Comparison of ENCODE assay signal across 9 cellular contexts in genomic region chr12:53223006-53223305, GRCh38. TPM values are rescaled to one million over a fixed set of nuclear protein-coding genes. Genes with fewer than 3 reads are reported as not detected.
DNase-seq lines count a peak whose midpoint lies in the region; ATAC-seq and TF ChIP-seq lines count a peak whose summit lies in the region.
"Had no signal": no experiment of that assay in that cellular context is flagged by ENCODE, and none has a peak within 500 bp of the region (broad histone marks: within the 10 kb centered on the region; RNA-seq: fewer than 3 reads in every experiment).

No MANE protein-coding gene starts in this region.

- H3K36me3 ChIP-seq in IMR-90 (ENCODE audit: control insufficient read depth, insufficient read depth, low read length), result peaks cover 4% of the 10 kb centered on the region; the same call in 1 of the 2 replicates
- peaks cover 6 to 21% (median 14%) of the 10 kb centered on the region in 4 donors for H3K36me3 ChIP-seq in stomach

- H4K91ac ChIP-seq in IMR-90 (ENCODE audit: insufficient read depth, low read depth, low read length), result peak overlapping the region; percentile 71

- no peak for DNase-seq in IMR-90
- no peak for DNase-seq in activated T-helper 2 cell treated with anti-CD3 and anti-CD28 coated beads, Interferon-gamma antibody, Interleukin-2, Interleukin-4, amounts not matched to agents 10 μg/mL and 5 μg/mL and 100 μg/mL, durations not matched to agents 14 hours and 24 hours and 36 hours (ENCODE audit: low spot score)
- peak; percentile 60 for DNase-seq in islet precursor cell
- no peak for DNase-seq in stomach
- no peak for DNase-seq in SKM-1 treated with dmso at 0.1 percent for 144 hours (lab: John Stamatoyannopoulos, UW; ENCODE audit: unreplicated experiment)
- no peak for DNase-seq in hepatic stellate cell (ENCODE audit: low spot score)
- DNase-seq: activated CD8-positive, alpha-beta memory T cell treated with anti-CD3 and anti-CD28 coated beads, Interleukin-2, amount 50 U/mL, for 48 hours had no signal

- no peaks in the 10 kb centered on the region for H3K9me3 Mint-ChIP-seq in activated T-helper 2 cell treated with anti-CD3 and anti-CD28 coated beads, Interferon-gamma antibody, Interleukin-2, Interleukin-4, amounts not matched to agents 10 μg/mL and 5 μg/mL and 100 μg/mL, durations not matched to agents 14 hours and 24 hours and 36 hours

- H2BK5ac ChIP-seq in IMR-90 (ENCODE audit: low read depth, low read length, poor library complexity, severe bottlenecking), result peak overlapping the region; percentile 98

- H3K79me1 ChIP-seq in IMR-90 (ENCODE audit: low read depth in 1 of 2, low read length in 2 of 2), result peaks cover 5 to 57% of the 10 kb centered on the region in 2 experiments; a peak in 3 of 4 replicates

- peaks cover 4% of the 10 kb centered on the region for H4K20me1 ChIP-seq in IMR-90 (ENCODE audit: insufficient read depth, low read length)

- H3K4me3 Mint-ChIP-seq in activated T-helper 2 cell treated with anti-CD3 and anti-CD28 coated beads, Interferon-gamma antibody, Interleukin-2, Interleukin-4, amounts not matched to agents 10 μg/mL and 5 μg/mL and 100 μg/mL, durations not matched to agents 14 hours and 24 hours and 36 hours (ENCODE audit: low read depth), result peak overlapping the region; percentile 64

- H4K5ac ChIP-seq in IMR-90 (ENCODE audit: low read depth, low read length), result peak overlapping the region; percentile 92

- ATAC-seq in IMR-90 (ENCODE audit: low read depth), result no peak
- no peak for ATAC-seq in GM18909 (IDR thresholded peaks at IDR 0.05; ENCODE audit: poor library complexity, unreplicated experiment)
- ATAC-seq: K562 had no signal

- peak overlapping the region; percentile 92 for H2AK5ac ChIP-seq in IMR-90 (ENCODE audit: low read depth, low read length)

- dilution Hi-C loops in IMR-90 (cut with HindIII; ENCODE audit: low sequenced_read_pairs, unreplicated experiment), result no loop called here

- H3K9me1 ChIP-seq in IMR-90 (ENCODE audit: insufficient read depth, low read length), result peaks cover 26% of the 10 kb centered on the region

- H2BK15ac ChIP-seq in IMR-90 (ENCODE audit: low read depth, low read length), result peak overlapping the region; percentile 39; the same call in 2 of the 3 replicates

- peaks cover 35% of the 10 kb centered on the region for H3K4me1 ChIP-seq in IMR-90 (ENCODE audit: control insufficient read depth, insufficient read depth, low read length)
- peaks cover 50 to 78% (median 70%) of the 10 kb centered on the region in 4 donors for H3K4me1 ChIP-seq in stomach

- H3K36me3 Mint-ChIP-seq in activated T-helper 2 cell treated with anti-CD3 and anti-CD28 coated beads, Interferon-gamma antibody, Interleukin-2, Interleukin-4, amounts not matched to agents 10 μg/mL and 5 μg/mL and 100 μg/mL, durations not matched to agents 14 hours and 24 hours and 36 hours (ENCODE audit: low read depth), result peaks cover 20% of the 10 kb centered on the region

- peak overlapping the region; percentile 80 for H2AFZ ChIP-seq in IMR-90 (replicated peaks; ENCODE audit: low read length, poor library complexity)

- H3K4ac ChIP-seq in IMR-90 (ENCODE audit: low read depth, low read length), result peak overlapping the region; percentile 94

- peak overlapping the region; percentile 62 for H3K9ac ChIP-seq in IMR-90 (ENCODE audit: low read depth, low read length)

- peak overlapping the region; percentile 90 for H2BK120ac ChIP-seq in IMR-90 (ENCODE audit: low read depth, low read length)

- H3K4me3 ChIP-seq in IMR-90 (ENCODE audit: insufficient read depth, low read depth, low read length), result no peak overlapping the region
- H3K4me3 ChIP-seq in stomach, result no peak overlapping the region
- H3K4me3 ChIP-seq: K562 had no signal

- H2BK20ac ChIP-seq in IMR-90 (ENCODE audit: low read depth, low read length), result peak overlapping the region; percentile 64

- H3K23ac ChIP-seq in IMR-90 (ENCODE audit: low read depth, low read length), result peak overlapping the region; percentile 95

- POLR2A ChIA-PET in IMR-90 (lab: Charles Lee; ENCODE audit: unreplicated experiment), result interaction anchor here (0.9 kb wide), 1 partner anchor 9 kb away, joined by 3 read pairs; no protein-coding TSS in a partner anchor

- H3K27me3 ChIP-seq in IMR-90 (ENCODE audit: control insufficient read depth, insufficient read depth, low read length) (no peaks in the 10 kb centered on the region), stomach (no peaks in the 10 kb centered on the region)

- TF ChIP-seq RAD21 in IMR-90 (IDR thresholded peaks at IDR 0.05; ENCODE audit: low read length), result no peak

- peak overlapping the region; percentile 42 for H3K27ac Mint-ChIP-seq in activated T-helper 2 cell treated with anti-CD3 and anti-CD28 coated beads, Interferon-gamma antibody, Interleukin-2, Interleukin-4, amounts not matched to agents 10 μg/mL and 5 μg/mL and 100 μg/mL, durations not matched to agents 14 hours and 24 hours and 36 hours

- H3K4me2 ChIP-seq in IMR-90 (ENCODE audit: low read depth, low read length), result peak overlapping the region; percentile 25; the same call in 1 of the 2 replicates

- H3K14ac ChIP-seq in IMR-90 (replicated peaks; ENCODE audit: low read depth, low read length), result peak overlapping the region; percentile 73

- H3K27me3 Mint-ChIP-seq in activated T-helper 2 cell treated with anti-CD3 and anti-CD28 coated beads, Interferon-gamma antibody, Interleukin-2, Interleukin-4, amounts not matched to agents 10 μg/mL and 5 μg/mL and 100 μg/mL, durations not matched to agents 14 hours and 24 hours and 36 hours (ENCODE audit: low read depth), result no peaks in the 10 kb centered on the region

- peaks cover 54% of the 10 kb centered on the region for H3K4me1 Mint-ChIP-seq in activated T-helper 2 cell treated with anti-CD3 and anti-CD28 coated beads, Interferon-gamma antibody, Interleukin-2, Interleukin-4, amounts not matched to agents 10 μg/mL and 5 μg/mL and 100 μg/mL, durations not matched to agents 14 hours and 24 hours and 36 hours (ENCODE audit: low read depth)

- TF ChIP-seq EP300 in stomach (IDR thresholded peaks at IDR 0.05), result no peak

- H3K9me3 ChIP-seq in IMR-90 (ENCODE audit: control insufficient read depth, insufficient read depth, low read length), result no peaks in the 10 kb centered on the region
- H3K9me3 ChIP-seq in stomach, result no peaks in the 10 kb centered on the region

- in situ Hi-C loops in IMR-90 (cut with MboI; ENCODE audit: low sequenced_read_pairs), result no loop called here

- H2AK9ac ChIP-seq in IMR-90 (replicated peaks; ENCODE audit: low read depth, low read length, poor library complexity), result peak overlapping the region; percentile 94

- TF ChIP-seq CTCF in IMR-90 (conservative IDR thresholded peaks at IDR 0.05; ENCODE audit: low read depth, low read length) (no peak), stomach (IDR thresholded peaks at IDR 0.05) (no peak)

- no peak overlapping the region for H3K56ac ChIP-seq in IMR-90 (ENCODE audit: extremely low read depth, insufficient read depth, low read length)

- WGBS in IMR-90 (ENCODE audit: extremely low coverage in 2 of 2, insufficient read length in 1 of 2), 2 experiments, result no CpG with 5 or more reads among the region's 4 CpGs
- WGBS in stomach, 5 donors, result 45 to 61% (median 46%) methylated on average over 4 of the region's 4 CpGs

- BruUV-seq in IMR-90 (replicated peaks; lab: Mats Ljungman, UMichigan), result no TSS peak

- H3K27ac ChIP-seq in IMR-90 (ENCODE audit: insufficient read depth, low read length) (peak overlapping the region; percentile 93), stomach (peak overlapping the region; percentile 34 to 99 (median 98))

- CTCF ChIA-PET in IMR-90 (lab: Yijun Ruan, JAX), result no interaction called here

- H3K18ac ChIP-seq in IMR-90 (ENCODE audit: low read depth, low read length), result peak overlapping the region; percentile 73

- TF ChIP-seq POLR2A in IMR-90 (IDR thresholded peaks at IDR 0.05; ENCODE audit: low read depth, low read length), result no peak
- TF ChIP-seq POLR2A in stomach (IDR thresholded peaks at IDR 0.05), result no peak

- H4K8ac ChIP-seq in IMR-90 (ENCODE audit: low read depth in 2 of 2, low read length in 2 of 2), result peak overlapping the region; percentile 73 to 98; a peak in 3 of 4 replicates

- intact Hi-C loops in IMR-90 (cut with micrococcal nuclease), result loop anchor here (1.0 kb wide), 1 partner anchor 8 kb away; no protein-coding TSS in a partner anchor
- intact Hi-C loops in activated T-helper 2 cell treated with anti-CD3 and anti-CD28 coated beads, Interferon-gamma antibody, Interleukin-2, Interleukin-4, amounts not matched to agents 10 μg/mL and 5 μg/mL and 100 μg/mL, durations not matched to agents 14 hours and 24 hours and 36 hours (cut with micrococcal nuclease), result loop anchor here (2.0 kb wide), 1 partner anchor 14 kb away; no protein-coding TSS in a partner anchor
- intact Hi-C loops in stomach (cut with DNase I; ENCODE audit: low total_unique reads), result no loop called here

RNA-seq across cellular contexts. Expression of gene RARG, which starts 9.1 kb away (rescaled TPM):
- total RNA-seq in IMR-90 (2012; rRNA removed) (7.5 and 7.9 TPM in 2 replicates), stomach (10 to 100 TPM in 2 of 5 donors, 1 to 10 TPM in 3; 2.0 to 26.5 (median 9.5) TPM)
- polyA plus RNA-seq in IMR-90 (2012; rRNA removed) (28.6 and 30.9 TPM in 2 replicates), stomach (10 to 100 TPM in 1 of 3 donors, 1 to 10 TPM in 2; 4.9 to 37.7 (median 9.6) TPM)
- polyA plus RNA-seq in IMR-90 (2012; cell fraction: cytosol; rRNA removed), result 19.9 and 30.7 TPM in 2 replicates
- polyA plus RNA-seq in IMR-90 (2012; cell fraction: nucleus; rRNA removed; ENCODE audit: low replicate concordance), result 50.8 and 62.0 TPM in 2 replicates
- 38.5 and 40.1 TPM in 2 replicates for total RNA-seq in activated T-helper 2 cell treated with anti-CD3 and anti-CD28 coated beads, Interferon-gamma antibody, Interleukin-2, Interleukin-4, amounts not matched to agents 10 μg/mL and 5 μg/mL and 100 μg/mL, durations not matched to agents 14 hours and 24 hours and 36 hours

RNA-seq across cellular contexts. Expression of gene ITGB7, which starts 15.9 kb away (rescaled TPM):
- total RNA-seq in IMR-90 (2012; rRNA removed) (under 0.01 and 0.18 TPM in 2 replicates), stomach (10 to 100 TPM in 1 of 5 donors, 1 to 10 TPM in 2, not detected in 2; 4.6 to 29.5 (median 5.7) TPM)
- polyA plus RNA-seq in IMR-90 (2012; rRNA removed) (0.44 and 0.60 TPM in 2 replicates), stomach (1 to 10 TPM in 2 of 3 donors, under 1 TPM in 1; 0.56 to 3.8 (median 1.7) TPM)
- polyA plus RNA-seq in IMR-90 (2012; cell fraction: cytosol; rRNA removed), result 0.11 and 0.23 TPM in 2 replicates
- 2.5 and 4.3 TPM in 2 replicates for polyA plus RNA-seq in IMR-90 (2012; cell fraction: nucleus; rRNA removed; ENCODE audit: low replicate concordance)
- 200 and 208 TPM in 2 replicates for total RNA-seq in activated T-helper 2 cell treated with anti-CD3 and anti-CD28 coated beads, Interferon-gamma antibody, Interleukin-2, Interleukin-4, amounts not matched to agents 10 μg/mL and 5 μg/mL and 100 μg/mL, durations not matched to agents 14 hours and 24 hours and 36 hours

RNA-seq across cellular contexts. Expression of gene CSAD, which starts 42.2 kb away (rescaled TPM):
- total RNA-seq in IMR-90 (2012; rRNA removed) (5.0 and 5.4 TPM in 2 replicates), stomach (100 to 1,000 TPM in 2 of 5 donors, 10 to 100 TPM in 3; 30.3 to 334 (median 38.9) TPM)
- polyA plus RNA-seq in IMR-90 (2012; rRNA removed) (39.8 and 45.6 TPM in 2 replicates), stomach (10 to 100 TPM in 1 of 3 donors, 1 to 10 TPM in 2; 4.6 to 52.6 (median 5.7) TPM)
- polyA plus RNA-seq in IMR-90 (2012; cell fraction: cytosol; rRNA removed), result 8.8 and 9.9 TPM in 2 replicates
- polyA plus RNA-seq in IMR-90 (2012; cell fraction: nucleus; rRNA removed; ENCODE audit: low replicate concordance), result 572 and 670 TPM in 2 replicates
- 20.2 TPM in 2 replicates for total RNA-seq in activated T-helper 2 cell treated with anti-CD3 and anti-CD28 coated beads, Interferon-gamma antibody, Interleukin-2, Interleukin-4, amounts not matched to agents 10 μg/mL and 5 μg/mL and 100 μg/mL, durations not matched to agents 14 hours and 24 hours and 36 hours

RNA-seq across cellular contexts. Expression of gene ZNF740, which starts 42.4 kb away (rescaled TPM):
- total RNA-seq in IMR-90 (2012; rRNA removed) (11.7 and 13.1 TPM in 2 replicates), stomach (10 to 100 TPM in 3 of 5 donors, 1 to 10 TPM in 2; 4.1 to 37.5 (median 10.3) TPM)
- polyA plus RNA-seq in IMR-90 (2012; rRNA removed) (7.0 and 14.0 TPM in 2 replicates), stomach (1 to 10 TPM; 4.0 to 4.9 (median 4.1) TPM)
- polyA plus RNA-seq in IMR-90 (2012; cell fraction: cytosol; rRNA removed), result 3.0 and 3.9 TPM in 2 replicates
- 13.8 and 55.4 TPM in 2 replicates for polyA plus RNA-seq in IMR-90 (2012; cell fraction: nucleus; rRNA removed; ENCODE audit: low replicate concordance)
- total RNA-seq in activated T-helper 2 cell treated with anti-CD3 and anti-CD28 coated beads, Interferon-gamma antibody, Interleukin-2, Interleukin-4, amounts not matched to agents 10 μg/mL and 5 μg/mL and 100 μg/mL, durations not matched to agents 14 hours and 24 hours and 36 hours, result 44.9 and 45.5 TPM in 2 replicates

RNA-seq across cellular contexts. Expression of gene ESPL1, which starts 45.1 kb away (rescaled TPM):
- total RNA-seq in IMR-90 (2012; rRNA removed), result 5.6 and 6.5 TPM in 2 replicates
- polyA plus RNA-seq in IMR-90 (2012; rRNA removed), result 8.6 and 9.2 TPM in 2 replicates
- 3.7 and 4.6 TPM in 2 replicates for polyA plus RNA-seq in IMR-90 (2012; cell fraction: cytosol; rRNA removed)
- 19.5 and 33.8 TPM in 2 replicates for polyA plus RNA-seq in IMR-90 (2012; cell fraction: nucleus; rRNA removed; ENCODE audit: low replicate concordance)
- total RNA-seq in activated T-helper 2 cell treated with anti-CD3 and anti-CD28 coated beads, Interferon-gamma antibody, Interleukin-2, Interleukin-4, amounts not matched to agents 10 μg/mL and 5 μg/mL and 100 μg/mL, durations not matched to agents 14 hours and 24 hours and 36 hours, result 72.6 and 75.3 TPM in 2 replicates
- total RNA-seq in stomach, result 10 to 100 TPM in 1 of 5 donors, 1 to 10 TPM in 4; 3.3 to 43.2 (median 6.6) TPM
- 10 to 100 TPM in 1 of 3 donors, under 1 TPM in 2; 0.15 to 13.1 (median 0.75) TPM for polyA plus RNA-seq in stomach
